Comparison of ENCODE assay signal across 1 cellular context in the genomic region with DNA sequence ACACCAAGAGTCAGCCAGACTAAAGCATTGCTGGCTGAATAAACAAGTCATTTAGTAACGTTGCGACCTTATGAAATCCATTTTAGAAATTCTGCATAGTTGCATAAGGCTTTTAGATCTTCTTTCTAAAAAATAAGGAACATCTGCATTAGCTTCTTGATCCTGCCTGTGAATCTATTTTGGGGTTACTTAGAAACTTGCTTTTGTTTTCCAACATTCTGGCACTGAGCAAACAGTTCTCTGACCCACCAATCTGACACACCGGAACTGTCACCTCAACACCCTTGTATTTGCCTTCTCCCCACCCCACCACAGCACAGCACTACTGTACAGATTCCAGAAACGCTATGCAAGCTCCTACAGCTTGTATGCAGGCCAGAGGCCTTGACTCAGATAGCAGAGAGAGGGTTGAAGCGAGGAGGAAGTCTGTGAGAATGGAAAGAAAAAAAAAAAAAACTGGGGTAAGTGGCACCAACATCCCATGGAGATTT.
TF ChIP-seq lines count a peak whose summit lies in the region.

No MANE protein-coding gene starts in this region.

TF ChIP-seq in HepG2, 621 proteins besides CTCF, POLR2A, EP300 and RAD21 (continued from another document and continues in another):
- TF ChIP-seq, protein P1, sequence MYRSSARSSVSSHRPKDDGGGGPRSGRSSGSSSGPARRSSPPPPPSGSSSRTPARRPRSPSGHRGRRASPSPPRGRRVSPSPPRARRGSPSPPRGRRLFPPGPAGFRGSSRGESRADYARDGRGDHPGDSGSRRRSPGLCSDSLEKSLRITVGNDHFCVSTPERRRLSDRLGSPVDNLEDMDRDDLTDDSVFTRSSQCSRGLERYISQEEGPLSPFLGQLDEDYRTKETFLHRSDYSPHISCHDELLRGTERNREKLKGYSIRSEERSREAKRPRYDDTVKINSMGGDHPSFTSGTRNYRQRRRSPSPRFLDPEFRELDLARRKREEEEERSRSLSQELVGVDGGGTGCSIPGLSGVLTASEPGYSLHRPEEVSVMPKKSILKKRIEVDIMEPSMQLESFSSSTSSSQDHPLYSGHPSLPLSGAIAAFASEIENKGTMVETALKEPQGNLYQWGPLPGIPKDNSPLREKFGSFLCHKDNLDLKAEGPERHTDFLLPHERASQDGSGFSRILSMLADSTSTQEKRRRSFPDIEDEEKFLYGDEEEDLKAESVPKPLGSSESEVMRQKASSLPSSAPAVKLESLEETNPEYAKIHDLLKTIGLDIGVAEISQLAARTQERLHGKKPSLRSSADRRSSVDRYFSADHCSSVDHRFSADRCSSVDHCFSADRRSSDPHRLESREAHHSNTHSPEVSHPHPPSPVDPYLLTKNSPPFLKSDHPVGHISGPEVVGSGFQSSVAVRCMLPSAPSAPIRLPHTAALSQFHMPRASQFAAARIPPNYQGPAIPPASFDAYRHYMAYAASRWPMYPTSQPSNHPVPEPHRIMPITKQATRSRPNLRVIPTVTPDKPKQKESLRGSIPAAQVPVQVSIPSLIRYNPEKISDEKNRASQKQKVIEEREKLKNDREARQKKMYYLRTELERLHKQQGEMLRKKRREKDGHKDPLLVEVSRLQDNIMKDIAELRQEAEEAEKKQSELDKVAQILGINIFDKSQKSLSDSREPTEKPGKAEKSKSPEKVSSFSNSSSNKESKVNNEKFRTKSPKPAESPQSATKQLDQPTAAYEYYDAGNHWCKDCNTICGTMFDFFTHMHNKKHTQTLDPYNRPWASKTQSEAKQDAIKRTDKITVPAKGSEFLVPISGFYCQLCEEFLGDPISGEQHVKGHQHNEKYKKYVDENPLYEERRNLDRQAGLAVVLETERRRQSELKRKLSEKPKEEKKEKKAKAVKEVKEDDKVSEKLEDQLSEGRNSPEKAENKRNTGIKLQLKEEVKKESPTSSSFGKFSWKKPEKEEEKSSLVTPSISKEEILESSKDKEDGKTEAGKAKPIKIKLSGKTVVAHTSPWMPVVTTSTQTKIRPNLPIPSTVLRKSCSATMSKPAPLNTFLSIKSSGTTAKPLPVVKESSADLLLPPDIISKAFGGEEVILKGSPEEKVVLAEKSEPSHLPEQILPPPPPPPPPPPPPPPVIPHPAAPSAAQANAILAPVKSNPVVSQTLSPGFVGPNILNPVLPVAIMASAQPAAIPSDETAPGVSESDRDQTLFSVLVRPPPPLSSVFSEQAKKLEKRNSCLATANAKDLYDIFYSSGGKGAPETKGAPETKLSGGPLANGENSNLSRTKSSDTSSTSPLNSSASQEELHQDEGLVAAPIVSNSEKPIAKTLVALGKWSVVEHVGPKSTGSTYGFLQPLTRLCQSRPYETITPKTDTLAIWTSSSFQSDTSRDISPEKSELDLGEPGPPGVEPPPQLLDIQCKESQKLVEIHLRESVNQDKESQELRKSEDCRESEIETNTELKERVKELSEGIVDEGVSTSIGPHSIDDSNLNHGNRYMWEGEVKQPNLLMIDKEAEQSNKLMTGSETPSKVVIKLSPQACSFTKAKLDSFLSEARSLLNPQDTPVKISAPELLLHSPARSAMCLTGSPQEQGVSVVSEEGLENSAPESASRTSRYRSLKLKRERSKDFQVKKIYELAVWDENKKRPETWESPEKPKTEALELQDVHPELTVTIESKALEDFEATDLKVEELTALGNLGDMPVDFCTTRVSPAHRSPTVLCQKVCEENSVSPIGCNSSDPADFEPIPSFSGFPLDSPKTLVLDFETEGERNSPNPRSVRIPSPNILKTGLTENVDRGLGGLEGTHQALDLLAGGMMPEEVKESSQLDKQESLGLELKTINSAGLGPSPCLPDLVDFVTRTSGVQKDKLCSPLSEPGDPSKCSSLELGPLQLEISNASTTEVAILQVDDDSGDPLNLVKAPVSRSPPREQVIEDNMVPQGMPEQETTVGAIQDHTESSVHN (CRISPR knock-in tag; IDR thresholded peaks at IDR 0.05), result no peak
- TF ChIP-seq, protein P2, sequence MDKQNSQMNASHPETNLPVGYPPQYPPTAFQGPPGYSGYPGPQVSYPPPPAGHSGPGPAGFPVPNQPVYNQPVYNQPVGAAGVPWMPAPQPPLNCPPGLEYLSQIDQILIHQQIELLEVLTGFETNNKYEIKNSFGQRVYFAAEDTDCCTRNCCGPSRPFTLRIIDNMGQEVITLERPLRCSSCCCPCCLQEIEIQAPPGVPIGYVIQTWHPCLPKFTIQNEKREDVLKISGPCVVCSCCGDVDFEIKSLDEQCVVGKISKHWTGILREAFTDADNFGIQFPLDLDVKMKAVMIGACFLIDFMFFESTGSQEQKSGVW (CRISPR knock-in tag; IDR thresholded peaks at IDR 0.05; ENCODE audit: borderline replicate concordance), result no peak
- TF ChIP-seq GTF3A (CRISPR knock-in tag; conservative IDR thresholded peaks at IDR 0.05), result no peak
- no peak for TF ChIP-seq ZSCAN21 (CRISPR knock-in tag; IDR thresholded peaks at IDR 0.05; ENCODE audit: borderline replicate concordance)
- TF ChIP-seq, protein P3, sequence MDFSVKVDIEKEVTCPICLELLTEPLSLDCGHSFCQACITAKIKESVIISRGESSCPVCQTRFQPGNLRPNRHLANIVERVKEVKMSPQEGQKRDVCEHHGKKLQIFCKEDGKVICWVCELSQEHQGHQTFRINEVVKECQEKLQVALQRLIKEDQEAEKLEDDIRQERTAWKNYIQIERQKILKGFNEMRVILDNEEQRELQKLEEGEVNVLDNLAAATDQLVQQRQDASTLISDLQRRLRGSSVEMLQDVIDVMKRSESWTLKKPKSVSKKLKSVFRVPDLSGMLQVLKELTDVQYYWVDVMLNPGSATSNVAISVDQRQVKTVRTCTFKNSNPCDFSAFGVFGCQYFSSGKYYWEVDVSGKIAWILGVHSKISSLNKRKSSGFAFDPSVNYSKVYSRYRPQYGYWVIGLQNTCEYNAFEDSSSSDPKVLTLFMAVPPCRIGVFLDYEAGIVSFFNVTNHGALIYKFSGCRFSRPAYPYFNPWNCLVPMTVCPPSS (IDR thresholded peaks at IDR 0.05), result no peak
- TF ChIP-seq NAIF1 (CRISPR knock-in tag; IDR thresholded peaks at IDR 0.05; ENCODE audit: borderline replicate concordance), result no peak
- TF ChIP-seq ZNF207 (IDR thresholded peaks at IDR 0.05; ENCODE audit: borderline replicate concordance), result no peak
- TF ChIP-seq GABPA (IDR thresholded peaks at IDR 0.05; ENCODE audit: low read depth, low read length), result no peak
- TF ChIP-seq GABPA (CRISPR knock-in tag; IDR thresholded peaks at IDR 0.05; ENCODE audit: low read depth), result peak; percentile 79
- no peak for TF ChIP-seq MED13 (CRISPR knock-in tag; IDR thresholded peaks at IDR 0.05)
- TF ChIP-seq TMF1 (CRISPR knock-in tag; IDR thresholded peaks at IDR 0.05; ENCODE audit: low read depth), result no peak
- TF ChIP-seq ZFP1 (CRISPR knock-in tag; IDR thresholded peaks at IDR 0.05), result peak; percentile 40; the same call in 1 of the 2 replicates
- TF ChIP-seq ZFP36L2 (CRISPR knock-in tag; IDR thresholded peaks at IDR 0.05), result no peak
- TF ChIP-seq PHB2 (IDR thresholded peaks at IDR 0.05; ENCODE audit: partially characterized antibody), result no peak
- TF ChIP-seq ZNF501 (CRISPR knock-in tag; IDR thresholded peaks at IDR 0.05), result no peak; the same call in 1 of the 2 replicates
- TF ChIP-seq TP53 (CRISPR knock-in tag; conservative IDR thresholded peaks at IDR 0.05), result no peak
- TF ChIP-seq RXRB (CRISPR knock-in tag; IDR thresholded peaks at IDR 0.05; ENCODE audit: borderline replicate concordance), result peak; percentile 90
- TF ChIP-seq SP1 (IDR thresholded peaks at IDR 0.05), result no peak
- TF ChIP-seq SP1 (CRISPR knock-in tag; IDR thresholded peaks at IDR 0.05), result no peak
- no peak for TF ChIP-seq ZNF547 (CRISPR knock-in tag; IDR thresholded peaks at IDR 0.05)
- no peak for TF ChIP-seq HMGA1 (CRISPR knock-in tag; conservative IDR thresholded peaks at IDR 0.05)
- no peak for TF ChIP-seq PAF1 (CRISPR knock-in tag; IDR thresholded peaks at IDR 0.05)
- TF ChIP-seq MZF1 (CRISPR knock-in tag; IDR thresholded peaks at IDR 0.05; ENCODE audit: borderline replicate concordance), result no peak
- TF ChIP-seq ZNF17 (CRISPR knock-in tag; IDR thresholded peaks at IDR 0.05), result no peak
- no peak for TF ChIP-seq ZNF841 (CRISPR knock-in tag; IDR thresholded peaks at IDR 0.05; ENCODE audit: borderline replicate concordance)
- no peak for TF ChIP-seq NRL (CRISPR knock-in tag; IDR thresholded peaks at IDR 0.05; ENCODE audit: borderline replicate concordance)
- TF ChIP-seq, protein P4, sequence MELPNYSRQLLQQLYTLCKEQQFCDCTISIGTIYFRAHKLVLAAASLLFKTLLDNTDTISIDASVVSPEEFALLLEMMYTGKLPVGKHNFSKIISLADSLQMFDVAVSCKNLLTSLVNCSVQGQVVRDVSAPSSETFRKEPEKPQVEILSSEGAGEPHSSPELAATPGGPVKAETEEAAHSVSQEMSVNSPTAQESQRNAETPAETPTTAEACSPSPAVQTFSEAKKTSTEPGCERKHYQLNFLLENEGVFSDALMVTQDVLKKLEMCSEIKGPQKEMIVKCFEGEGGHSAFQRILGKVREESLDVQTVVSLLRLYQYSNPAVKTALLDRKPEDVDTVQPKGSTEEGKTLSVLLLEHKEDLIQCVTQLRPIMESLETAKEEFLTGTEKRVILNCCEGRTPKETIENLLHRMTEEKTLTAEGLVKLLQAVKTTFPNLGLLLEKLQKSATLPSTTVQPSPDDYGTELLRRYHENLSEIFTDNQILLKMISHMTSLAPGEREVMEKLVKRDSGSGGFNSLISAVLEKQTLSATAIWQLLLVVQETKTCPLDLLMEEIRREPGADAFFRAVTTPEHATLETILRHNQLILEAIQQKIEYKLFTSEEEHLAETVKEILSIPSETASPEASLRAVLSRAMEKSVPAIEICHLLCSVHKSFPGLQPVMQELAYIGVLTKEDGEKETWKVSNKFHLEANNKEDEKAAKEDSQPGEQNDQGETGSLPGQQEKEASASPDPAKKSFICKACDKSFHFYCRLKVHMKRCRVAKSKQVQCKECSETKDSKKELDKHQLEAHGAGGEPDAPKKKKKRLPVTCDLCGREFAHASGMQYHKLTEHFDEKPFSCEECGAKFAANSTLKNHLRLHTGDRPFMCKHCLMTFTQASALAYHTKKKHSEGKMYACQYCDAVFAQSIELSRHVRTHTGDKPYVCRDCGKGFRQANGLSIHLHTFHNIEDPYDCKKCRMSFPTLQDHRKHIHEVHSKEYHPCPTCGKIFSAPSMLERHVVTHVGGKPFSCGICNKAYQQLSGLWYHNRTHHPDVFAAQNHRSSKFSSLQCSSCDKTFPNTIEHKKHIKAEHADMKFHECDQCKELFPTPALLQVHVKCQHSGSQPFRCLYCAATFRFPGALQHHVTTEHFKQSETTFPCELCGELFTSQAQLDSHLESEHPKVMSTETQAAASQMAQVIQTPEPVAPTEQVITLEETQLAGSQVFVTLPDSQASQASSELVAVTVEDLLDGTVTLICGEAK (IDR thresholded peaks at IDR 0.05), result no peak
- TF ChIP-seq, protein P4 (CRISPR knock-in tag; IDR thresholded peaks at IDR 0.05), result no peak
- TF ChIP-seq HOXA5 (CRISPR knock-in tag; IDR thresholded peaks at IDR 0.05), result no peak
- TF ChIP-seq, protein P5, sequence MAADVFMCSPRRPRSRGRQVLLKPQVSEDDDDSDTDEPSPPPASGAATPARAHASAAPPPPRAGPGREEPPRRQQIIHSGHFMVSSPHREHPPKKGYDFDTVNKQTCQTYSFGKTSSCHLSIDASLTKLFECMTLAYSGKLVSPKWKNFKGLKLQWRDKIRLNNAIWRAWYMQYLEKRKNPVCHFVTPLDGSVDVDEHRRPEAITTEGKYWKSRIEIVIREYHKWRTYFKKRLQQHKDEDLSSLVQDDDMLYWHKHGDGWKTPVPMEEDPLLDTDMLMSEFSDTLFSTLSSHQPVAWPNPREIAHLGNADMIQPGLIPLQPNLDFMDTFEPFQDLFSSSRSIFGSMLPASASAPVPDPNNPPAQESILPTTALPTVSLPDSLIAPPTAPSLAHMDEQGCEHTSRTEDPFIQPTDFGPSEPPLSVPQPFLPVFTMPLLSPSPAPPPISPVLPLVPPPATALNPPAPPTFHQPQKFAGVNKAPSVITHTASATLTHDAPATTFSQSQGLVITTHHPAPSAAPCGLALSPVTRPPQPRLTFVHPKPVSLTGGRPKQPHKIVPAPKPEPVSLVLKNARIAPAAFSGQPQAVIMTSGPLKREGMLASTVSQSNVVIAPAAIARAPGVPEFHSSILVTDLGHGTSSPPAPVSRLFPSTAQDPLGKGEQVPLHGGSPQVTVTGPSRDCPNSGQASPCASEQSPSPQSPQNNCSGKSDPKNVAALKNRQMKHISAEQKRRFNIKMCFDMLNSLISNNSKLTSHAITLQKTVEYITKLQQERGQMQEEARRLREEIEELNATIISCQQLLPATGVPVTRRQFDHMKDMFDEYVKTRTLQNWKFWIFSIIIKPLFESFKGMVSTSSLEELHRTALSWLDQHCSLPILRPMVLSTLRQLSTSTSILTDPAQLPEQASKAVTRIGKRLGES (CRISPR knock-in tag; IDR thresholded peaks at IDR 0.05; ENCODE audit: borderline replicate concordance), result no peak
- no peak for TF ChIP-seq ZNF10 (CRISPR knock-in tag; IDR thresholded peaks at IDR 0.05; ENCODE audit: borderline replicate concordance, low read depth)
- no peak for TF ChIP-seq KLF6 (CRISPR knock-in tag; IDR thresholded peaks at IDR 0.05)
- TF ChIP-seq SMYD3 (CRISPR knock-in tag; IDR thresholded peaks at IDR 0.05), result 0 out of 2 replicates have a peak, but pooled peaks have one; percentile 74
- no peak for TF ChIP-seq SIX4 (CRISPR knock-in tag; IDR thresholded peaks at IDR 0.05)
- no peak for TF ChIP-seq PRPF4 (IDR thresholded peaks at IDR 0.05; ENCODE audit: low read depth, low read length, poor library complexity, severe bottlenecking)
